11 cellular contexts compared by ENCODE assay signal in genomic region chr5:159104058-159104651, GRCh38. TPM values are rescaled to one million over a fixed set of nuclear protein-coding genes. Genes with fewer than 3 reads are reported as not detected.
DNase-seq lines count a peak whose midpoint lies in the region; ATAC-seq, FAIRE-seq and TF ChIP-seq lines count a peak whose summit lies in the region.
"Had no signal": no experiment of that assay in that cellular context is flagged by ENCODE, and none has a peak within 500 bp of the region (broad histone marks: within the 10 kb centered on the region; RNA-seq: fewer than 3 reads in every experiment).

No MANE protein-coding gene starts in this region.

- peak; percentile 67 to 69 for TF ChIP-seq RAD21 in A549 (conservative IDR thresholded peaks at IDR 0.05 in 1 of 2, IDR thresholded peaks at IDR 0.05 in 1 of 2)

- ATAC-seq in A549 (peak in 1 of 2 experiments; percentile 15; a peak in 1 of 6 replicates), GM18517 (IDR thresholded peaks at IDR 0.05; ENCODE audit: unreplicated experiment) (no peak), GM18907 (IDR thresholded peaks at IDR 0.05; ENCODE audit: unreplicated experiment) (no peak), GM21737 (IDR thresholded peaks at IDR 0.05; ENCODE audit: unreplicated experiment) (no peak)

- no peak for FAIRE-seq in A549 (lab: Jason Lieb, UNC)

- no peaks in the 10 kb centered on the region for H3K9me3 ChIP-seq in A549
- H3K9me3 ChIP-seq in mesodermal cell (ENCODE audit: control insufficient read depth, low read length): no peaks in the 10 kb centered on the region
- H3K9me3 ChIP-seq: neutrophil had no signal

- H3K4me1 ChIP-seq in A549: peaks cover 8% of the 10 kb centered on the region; the same call in 2 of the 3 replicates
- peaks cover 13% of the 10 kb centered on the region for H3K4me1 ChIP-seq in mesodermal cell (ENCODE audit: control insufficient read depth, insufficient read depth, low read length, poor library complexity, severe bottlenecking)

- peak; percentile 48 for TF ChIP-seq CTCF in A549 (IDR thresholded peaks at IDR 0.05)
- TF ChIP-seq CTCF in HFF-Myc (IDR thresholded peaks at IDR 0.05; ENCODE audit: low read depth, low read length, missing control alignments): peak; percentile 31
- TF ChIP-seq CTCF in epithelial cell of esophagus (IDR thresholded peaks at IDR 0.05; ENCODE audit: insufficient read depth, low read depth, low read length, missing control alignments): peak; percentile 31

- H3K4me3 ChIP-seq in A549 (no peak overlapping the region), HFF-Myc (replicated peaks; ENCODE audit: low read depth, low read length) (no peak overlapping the region), epithelial cell of esophagus (ENCODE audit: low read length) (no peak overlapping the region), mesodermal cell (ENCODE audit: extremely low read depth, insufficient read depth, low read length, poor library complexity, severe bottlenecking) (peak overlapping the region; percentile 23)

- H3K4me2 ChIP-seq in A549: peak overlapping the region; percentile 33; the same call in 2 of the 3 replicates

- no peak for TF ChIP-seq EP300 in A549 (IDR thresholded peaks at IDR 0.05)

- peak; percentile 35 to 62 for DNase-seq in A549 (ENCODE audit: low read depth in 1 of 2, low spot score in 1 of 2)
- DNase-seq in HFF-Myc (ENCODE audit: extremely low read depth, low read depth): no peak
- peak; percentile 27 for DNase-seq in epithelial cell of esophagus (ENCODE audit: low read depth)
- no peak for DNase-seq in occipital lobe (lab: John Stamatoyannopoulos, UW)
- DNase-seq: activated CD4-positive, alpha-beta T cell treated with anti-CD3 and anti-CD28 coated beads, Interleukin-2, amount 10 ng/mL, durations not matched to agents 24 days and 14 days; CD4-positive, CD25-positive, alpha-beta regulatory T cell had no signal

- no peak overlapping the region for H3K27ac ChIP-seq in A549
- H3K27ac ChIP-seq in mesodermal cell (ENCODE audit: low read depth, low read length, severe bottlenecking): no peak overlapping the region
- H3K27ac ChIP-seq: neutrophil had no signal

- WGBS in A549 (ENCODE audit: missing lambda C conversion rate): 45% methylated on average over 39 of the region's 41 CpGs
- WGBS in mesodermal cell (ENCODE audit: insufficient coverage in 2 of 2), 2 experiments: 3 to 8% methylated on average over 33 to 40 of the region's 41 CpGs

- TF ChIP-seq POLR2A in A549 (IDR thresholded peaks at IDR 0.05; ENCODE audit: low read length): no peak

- H3K36me3 ChIP-seq in mesodermal cell (ENCODE audit: control insufficient read depth, insufficient read depth, low read length): no peaks in the 10 kb centered on the region
- H3K36me3 ChIP-seq: neutrophil had no signal

- POLR2A ChIA-PET in A549 (lab: Yijun Ruan, JAX): no interaction called here

- CTCF ChIA-PET in A549 (lab: Yijun Ruan, JAX): interaction anchor here (0.6 to 14.5 kb wide), 4 partner anchors 43 to 1162 kb away, joined by 3 to 461 read pairs (median 4); no protein-coding TSS in a partner anchor

TF ChIP-seq in A549, 52 proteins besides CTCF, POLR2A, EP300 and RAD21:
- no peak for TF ChIP-seq EHMT2 (IDR thresholded peaks at IDR 0.05; ENCODE audit: low read depth)
- peak; percentile 62 for TF ChIP-seq SMC3 (IDR thresholded peaks at IDR 0.05)

RNA-seq across cellular contexts. Expression of gene EBF1, which starts 4.4 kb away (rescaled TPM):
- polyA plus RNA-seq in A549 (2011; rRNA removed) (1.8 and 2.4 TPM in 2 replicates), A549 (2017; fragmentation: RNase III; extraction: RNeasy Plus Mini Kit Qiagen cat#74134 plus additional on column Dnase treatment) (0.33 to 0.50 TPM (median 0.44 TPM) in 3 replicates)
- 0.79 and 0.81 TPM in 2 replicates for polyA plus RNA-seq in A549 (2012; cell fraction: cytosol; rRNA removed)
- polyA plus RNA-seq in A549 (2012; cell fraction: nucleus; rRNA removed): 1.4 and 1.8 TPM in 2 replicates
- 11.9 and 13.0 TPM in 2 replicates for polyA minus RNA-seq in A549 (2011; rRNA and poly(A)+ RNA removed)
- 3.5 TPM for polyA plus RNA-seq in mesodermal cell (2013, experiment 1 of 2)
- polyA plus RNA-seq in mesodermal cell (2013, experiment 2 of 2): 2.7 TPM
- 3.0 TPM for total RNA-seq in occipital lobe
- total RNA-seq: activated CD4-positive, alpha-beta T cell treated with anti-CD3 and anti-CD28 coated beads, Interleukin-2, amount 10 ng/mL, durations not matched to agents 24 days and 14 days had no signal

Comparison
In these comparisons a context has a peak if more than half of its experiments do, and no peak if none do; other contexts are left out.
1. DNase-seq: peak in A549 (2 of 2) and epithelial cell of esophagus (single experiment); none in HFF-Myc (single experiment) and occipital lobe (single experiment).
2. Peak in every context shown above with its lines, with median percentiles within 50 percentile points of each other: CTCF ChIP-seq.